Comparison of ENCODE assay signal across 19 cellular contexts in the genomic region with DNA sequence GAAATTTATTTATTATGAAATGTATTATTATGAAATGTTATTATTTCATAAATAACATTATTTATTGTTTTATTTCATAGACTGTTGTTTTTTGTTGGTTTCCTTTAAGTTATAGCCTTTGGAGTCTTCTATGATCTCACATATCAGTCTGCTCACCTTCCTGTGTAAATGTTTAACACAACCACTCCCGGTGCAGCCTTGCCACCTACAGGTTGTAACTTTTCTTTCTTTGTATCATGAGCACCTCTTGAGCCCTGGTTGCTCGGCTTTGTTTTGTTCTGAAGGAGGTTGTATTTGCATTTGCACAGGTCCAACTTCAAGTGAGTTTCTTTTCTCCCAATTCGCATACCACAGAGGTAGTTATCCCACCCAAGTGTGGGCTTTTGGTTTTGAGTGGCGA.
"Had no signal": no experiment of that assay in that cellular context is flagged by ENCODE, and none has a peak within 500 bp of the region (broad histone marks: within the 10 kb centered on the region; RNA-seq: fewer than 3 reads in every experiment).

No MANE protein-coding gene starts in this region.

- ATAC-seq: activated CD8-positive, alpha-beta memory T cell treated with anti-CD3 and anti-CD28 coated beads, Interleukin-2, amount 10 ng/mL, durations not matched to agents 7 days and 5 days; activated naive CD8-positive, alpha-beta T cell treated with anti-CD3 and anti-CD28 coated beads, Interleukin-2, amount 50 U/mL, for 24 hours; foreskin keratinocyte; left cardiac atrium; pancreas; stimulated activated naive B cell treated with anti-CD40 and anti-IgM and Interleukin-4, amounts not matched to agents 10 μg/mL and 1 μg/mL and 100 μg/mL, for 72 hours had no signal

- H3K36me3 Mint-ChIP-seq: activated CD4-positive, alpha-beta memory T cell treated with anti-CD3 and anti-CD28 coated beads for 36 hours; activated CD8-positive, alpha-beta memory T cell treated with anti-CD3 and anti-CD28 coated beads, Interleukin-2, amount 10 ng/mL, durations not matched to agents 7 days and 5 days had no signal

- H3K4me3 Mint-ChIP-seq: activated CD4-positive, alpha-beta memory T cell treated with anti-CD3 and anti-CD28 coated beads for 36 hours; activated CD4-positive, alpha-beta T cell treated with anti-CD3 and anti-CD28 coated beads for 36 hours; activated CD8-positive, alpha-beta memory T cell treated with anti-CD3 and anti-CD28 coated beads, Interleukin-2, amount 10 ng/mL, durations not matched to agents 7 days and 5 days; activated naive CD4-positive, alpha-beta T cell treated with anti-CD3 and anti-CD28 coated beads for 36 hours; activated naive CD8-positive, alpha-beta T cell treated with anti-CD3 and anti-CD28 coated beads, Interleukin-2, amount 50 U/mL, for 24 hours; mesothelial cell of epicardium; stimulated activated naive B cell treated with anti-CD40 and anti-IgM and Interleukin-4, amounts not matched to agents 10 μg/mL and 1 μg/mL and 100 μg/mL, for 72 hours had no signal

- FAIRE-seq: pancreas had no signal

- H3K36me3 ChIP-seq: pancreas, thyroid gland, uterus had no signal

- H3K4me1 Mint-ChIP-seq: activated CD4-positive, alpha-beta T cell treated with anti-CD3 and anti-CD28 coated beads for 36 hours; activated CD8-positive, alpha-beta memory T cell treated with anti-CD3 and anti-CD28 coated beads, Interleukin-2, amount 10 ng/mL, durations not matched to agents 7 days and 5 days; activated naive CD8-positive, alpha-beta T cell treated with anti-CD3 and anti-CD28 coated beads, Interleukin-2, amount 50 U/mL, for 24 hours; mesothelial cell of epicardium; stimulated activated naive B cell treated with anti-CD40 and anti-IgM and Interleukin-4, amounts not matched to agents 10 μg/mL and 1 μg/mL and 100 μg/mL, for 72 hours had no signal

- H3K27me3 ChIP-seq: foreskin keratinocyte, pancreas, thyroid gland, uterus had no signal

- H3K27ac ChIP-seq: foreskin keratinocyte, pancreas, thyroid gland, uterus had no signal

- H3K27ac Mint-ChIP-seq: activated CD4-positive, alpha-beta memory T cell treated with anti-CD3 and anti-CD28 coated beads for 36 hours; activated CD4-positive, alpha-beta T cell treated with anti-CD3 and anti-CD28 coated beads for 36 hours; activated CD8-positive, alpha-beta memory T cell treated with anti-CD3 and anti-CD28 coated beads, Interleukin-2, amount 10 ng/mL, durations not matched to agents 7 days and 5 days; activated naive CD4-positive, alpha-beta T cell treated with anti-CD3 and anti-CD28 coated beads for 36 hours; activated naive CD8-positive, alpha-beta T cell treated with anti-CD3 and anti-CD28 coated beads, Interleukin-2, amount 50 U/mL, for 24 hours; activated T-helper 2 cell treated with anti-CD3 and anti-CD28 coated beads, Interferon-gamma antibody, Interleukin-2, Interleukin-4, amounts not matched to agents 10 μg/mL and 5 μg/mL and 100 μg/mL, durations not matched to agents 14 hours and 24 hours and 36 hours; mesothelial cell of epicardium; stimulated activated naive B cell treated with anti-CD40 and anti-IgM and Interleukin-4, amounts not matched to agents 10 μg/mL and 1 μg/mL and 100 μg/mL, for 72 hours had no signal

- H3K9me3 ChIP-seq: pancreas, thyroid gland, uterus had no signal

- H3K9me3 Mint-ChIP-seq: activated T-helper 2 cell treated with anti-CD3 and anti-CD28 coated beads, Interferon-gamma antibody, Interleukin-2, Interleukin-4, amounts not matched to agents 10 μg/mL and 5 μg/mL and 100 μg/mL, durations not matched to agents 14 hours and 24 hours and 36 hours had no signal

- H3K4me1 ChIP-seq: foreskin keratinocyte, pancreas, thyroid gland, uterus had no signal

- H3K4me3 ChIP-seq: lung, pancreas, thyroid gland, uterus had no signal

- H3K27me3 Mint-ChIP-seq: activated CD4-positive, alpha-beta memory T cell treated with anti-CD3 and anti-CD28 coated beads for 36 hours; activated CD8-positive, alpha-beta memory T cell treated with anti-CD3 and anti-CD28 coated beads, Interleukin-2, amount 10 ng/mL, durations not matched to agents 7 days and 5 days; activated naive CD8-positive, alpha-beta T cell treated with anti-CD3 and anti-CD28 coated beads, Interleukin-2, amount 50 U/mL, for 24 hours had no signal

- DNase-seq: activated CD4-positive, alpha-beta memory T cell treated with anti-CD3 and anti-CD28 coated beads for 36 hours; activated CD4-positive, alpha-beta T cell treated with anti-CD3 and anti-CD28 coated beads for 36 hours; activated CD8-positive, alpha-beta memory T cell treated with anti-CD3 and anti-CD28 coated beads, Interleukin-2, amount 10 ng/mL, durations not matched to agents 7 days and 5 days; activated naive CD4-positive, alpha-beta T cell treated with anti-CD3 and anti-CD28 coated beads for 36 hours; activated naive CD8-positive, alpha-beta T cell treated with anti-CD3 and anti-CD28 coated beads, Interleukin-2, amount 50 U/mL, for 24 hours; activated T-cell treated with anti-CD3 and anti-CD28 coated beads, Interleukin-2, amount 50 U/mL, for 1 hour; aorta; cerebellar nuclear complex; effector CD8-positive, alpha-beta T cell; foreskin keratinocyte; left cardiac atrium; pancreas; stimulated activated CD4-positive, alpha-beta T cell treated with anti-CD3 and anti-CD28 coated beads, Interleukin-4, amount 100 ng/mL, for 1 hour; stimulated activated naive B cell treated with anti-CD40 and anti-IgM and Interleukin-4, amounts not matched to agents 10 μg/mL and 1 μg/mL and 100 μg/mL, for 72 hours; thyroid gland; uterus had no signal
